ENCODE assay signal across 1 cellular context in genomic region chr11:63681208-63682044, GRCh38.
A peak's percentile ranks its signal among the peaks of the same experiment; 100 is the strongest.
TF ChIP-seq lines count a peak whose summit lies in the region.

Gene RTN3, plus strand, starts transcription at chr11:63681500. Its CDS starts 137 bp downstream, at chr11:63681637.

TF ChIP-seq in HCT116, 20 proteins besides CTCF, POLR2A, EP300 and RAD21 (continued from another document):
- TF ChIP-seq ZBTB33 (IDR thresholded peaks at IDR 0.05; ENCODE audit: extremely low read depth, insufficient replicate concordance, low read length) (no peak), POLR2AphosphoS5 (IDR thresholded peaks at IDR 0.05; ENCODE audit: low read depth, low read length) (peak; percentile 98)
